Comparison of ENCODE assay signal across 11 cellular contexts in the genomic region with DNA sequence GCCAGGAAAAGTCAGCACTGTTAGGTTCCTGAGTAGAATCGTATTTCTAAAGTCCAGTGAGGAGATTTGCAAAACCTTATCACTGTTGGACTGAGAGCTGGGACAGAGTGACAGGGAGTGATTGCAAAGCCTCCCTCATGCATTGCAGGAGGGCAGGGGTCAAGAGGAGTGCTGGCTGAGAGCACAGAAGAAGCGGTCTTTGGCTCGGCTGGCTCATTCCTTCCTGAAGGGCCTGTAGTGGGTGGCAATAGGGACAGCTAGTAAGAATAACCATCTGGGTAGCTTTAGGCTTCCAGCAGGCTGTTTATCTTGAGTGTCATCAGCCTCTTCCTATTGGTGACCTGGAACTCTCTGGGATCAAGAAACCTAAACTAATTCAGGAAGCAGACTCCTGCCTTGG. TPM values are rescaled to one million over a fixed set of nuclear protein-coding genes. Genes with fewer than 3 reads are reported as not detected.
DNase-seq lines count a peak whose midpoint lies in the region; ATAC-seq and TF ChIP-seq lines count a peak whose summit lies in the region.
"Had no signal": no experiment of that assay in that cellular context is flagged by ENCODE, and none has a peak within 500 bp of the region (broad histone marks: within the 10 kb centered on the region; RNA-seq: fewer than 3 reads in every experiment).

No MANE protein-coding gene starts in this region.

- POLR2A ChIA-PET in AG04450 (lab: Yijun Ruan, JAX) = interaction anchor here (0.7 to 1.1 kb wide), 2 partner anchors 12 to 178 kb away, joined by 3 to 4 read pairs; no protein-coding TSS in a partner anchor

- H3K27me3 ChIP-seq in AG04450 (ENCODE audit: control insufficient read depth, insufficient read depth, low read length) = no peaks in the 10 kb centered on the region
- no peaks in the 10 kb centered on the region for H3K27me3 ChIP-seq in Peyer's patch
- H3K27me3 ChIP-seq: BLaER1 had no signal

- TF ChIP-seq CTCF in AG04450 (IDR thresholded peaks at IDR 0.05; ENCODE audit: low read depth, low read length) = 0 out of 2 replicates have a peak, but pooled peaks have one; percentile 2
- TF ChIP-seq CTCF in Peyer's patch (IDR thresholded peaks at IDR 0.05) = no peak
- TF ChIP-seq CTCF in fibroblast of villous mesenchyme (IDR thresholded peaks at IDR 0.05; ENCODE audit: insufficient read depth, low read depth, low read length) = no peak
- no peak for TF ChIP-seq CTCF in nephron progenitor cell (IDR thresholded peaks at IDR 0.05)

- H3K4me3 Mint-ChIP-seq in nephron progenitor cell = no peak overlapping the region

- H3K4me1 Mint-ChIP-seq in nephron progenitor cell = peaks cover 42% of the 10 kb centered on the region

- no peaks in the 10 kb centered on the region for H3K36me3 Mint-ChIP-seq in nephron progenitor cell (ENCODE audit: low read depth)

- peak overlapping the region; percentile 23 for H3K27ac Mint-ChIP-seq in nephron progenitor cell

- ATAC-seq in GM18873 (IDR thresholded peaks at IDR 0.05; ENCODE audit: low FRiP score, unreplicated experiment) = no peak

- no peak for TF ChIP-seq POLR2A in Peyer's patch (IDR thresholded peaks at IDR 0.05)

- peak overlapping the region; percentile 41 for H3K27ac ChIP-seq in AG04450 (ENCODE audit: low read depth, low read length)
- peak overlapping the region in 1 of 4 donors; percentile 65 for H3K27ac ChIP-seq in Peyer's patch
- H3K27ac ChIP-seq: BLaER1 had no signal

- CTCF ChIA-PET in AG04450 (lab: Charles Lee) = interaction anchor here (2.7 kb wide), 1 partner anchor 200 kb away, joined by 12 read pairs; no protein-coding TSS in a partner anchor

- H3K9me3 ChIP-seq in AG04450 (ENCODE audit: control insufficient read depth, insufficient read depth, low read length) = no peaks in the 10 kb centered on the region
- H3K9me3 ChIP-seq in Peyer's patch = no peaks in the 10 kb centered on the region

- peaks cover 3% of the 10 kb centered on the region for H3K27me3 Mint-ChIP-seq in nephron progenitor cell (ENCODE audit: low read depth, poor library complexity)

- H3K4me1 ChIP-seq in Peyer's patch = peaks cover 0 to 12% (median 0%) of the 10 kb centered on the region in 4 donors
- H3K4me1 ChIP-seq: BLaER1 had no signal

- no peaks in the 10 kb centered on the region for H3K9me3 Mint-ChIP-seq in nephron progenitor cell

- DNase-seq in AG04450 (ENCODE audit: low read depth, low spot score) (no peak), Peyer's patch (peak in 2 of 3 donors; percentile 54 to 69), fibroblast of villous mesenchyme (ENCODE audit: low read depth) (peak; percentile 70), nephron progenitor cell (peak; percentile 46), Ammon's horn (ENCODE audit: low spot score) (no peak), mesenteric fat pad (ENCODE audit: low spot score) (no peak)
- DNase-seq in activated CD4-positive, alpha-beta T cell treated with anti-CD3 and anti-CD28 coated beads for 4 hours = no peak
- DNase-seq: activated CD4-positive, CD25-positive, alpha-beta regulatory T cell; head of caudate nucleus had no signal

- H3K4me3 ChIP-seq in AG04450 (ENCODE audit: low read depth, low read length) (no peak overlapping the region), Peyer's patch (no peak overlapping the region), fibroblast of villous mesenchyme (ENCODE audit: low read depth, low read length) (no peak overlapping the region)
- H3K4me3 ChIP-seq: BLaER1 had no signal

- peaks cover 0 to 39% (median 0%) of the 10 kb centered on the region in 3 donors for H3K36me3 ChIP-seq in Peyer's patch

RNA-seq across cellular contexts. Expression of gene CD44, which starts 53.4 kb away (rescaled TPM):
- polyA plus RNA-seq in AG04450 (2011; rRNA removed) = 1,799 and 1,817 TPM in 2 replicates
- 2,797 and 2,845 TPM in 2 replicates for polyA minus RNA-seq in AG04450 (2011; rRNA and poly(A)+ RNA removed)
- total RNA-seq in Peyer's patch (100 to 1,000 TPM in 3 of 4 donors, 10 to 100 TPM in 1; 71.6 to 412 (median 130) TPM), fibroblast of villous mesenchyme (441 and 647 TPM in 2 replicates), mesenteric fat pad (280 TPM)

Comparison
In these comparisons a context has a peak if more than half of its experiments do, and no peak if none do; other contexts are left out.
1. DNase-seq: peak in Peyer's patch (2 of 3), fibroblast of villous mesenchyme (single experiment) and nephron progenitor cell (single experiment); none in AG04450 (single experiment), Ammon's horn (single experiment), mesenteric fat pad (single experiment) and activated CD4-positive, alpha-beta T cell treated with anti-CD3 and anti-CD28 coated beads for 4 hours (0 of 2).